ENCODE assay signal across 22 cellular contexts in the genomic region with DNA sequence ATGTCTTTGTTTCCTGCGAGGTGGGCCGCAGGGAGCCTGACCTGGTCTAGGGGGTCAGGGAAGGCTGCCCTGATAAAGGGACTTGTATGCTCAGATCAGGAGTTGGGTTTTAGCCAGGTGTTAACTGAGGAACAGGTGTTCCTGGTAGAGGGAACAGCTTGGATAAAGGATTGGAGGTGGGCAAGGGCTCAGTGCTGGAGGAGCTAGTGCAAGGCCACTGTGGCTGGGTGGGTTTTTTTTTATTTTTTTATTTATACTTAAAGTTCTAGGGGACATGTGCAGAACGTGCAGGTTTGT. TPM values are rescaled to one million over a fixed set of nuclear protein-coding genes. Genes with fewer than 3 reads are reported as not detected.
DNase-seq lines count a peak whose midpoint lies in the region; ATAC-seq and TF ChIP-seq lines count a peak whose summit lies in the region.
"Had no signal": no experiment of that assay in that cellular context is flagged by ENCODE, and none has a peak within 500 bp of the region (broad histone marks: within the 10 kb centered on the region; RNA-seq: fewer than 3 reads in every experiment).

No MANE protein-coding gene starts in this region.

- no peak overlapping the region for H3K4me3 ChIP-seq in cardiac muscle cell
- no peak overlapping the region for H3K4me3 ChIP-seq in right atrium auricular region
- H3K4me3 ChIP-seq in vagina, result no peak overlapping the region
- no peak overlapping the region for H3K4me3 ChIP-seq in SJCRH30
- H3K4me3 ChIP-seq: GM23248 had no signal

- H3K4me1 ChIP-seq in cardiac muscle cell (ENCODE audit: low read depth) (no peaks in the 10 kb centered on the region), right atrium auricular region (peaks cover 0 to 26% of the 10 kb centered on the region in 2 donors), vagina (peaks cover 29% of the 10 kb centered on the region), SJCRH30 (no peaks in the 10 kb centered on the region)

- H3K27ac ChIP-seq in cardiac muscle cell (peak overlapping the region; percentile 43), right atrium auricular region (no peak overlapping the region), vagina (peak overlapping the region; percentile 4), SJCRH30 (no peak overlapping the region)
- H3K27ac ChIP-seq: GM23248, HL-60, KMS-11 had no signal

- H3K27me3 ChIP-seq in cardiac muscle cell, result no peaks in the 10 kb centered on the region
- no peaks in the 10 kb centered on the region for H3K27me3 ChIP-seq in right atrium auricular region
- no peaks in the 10 kb centered on the region for H3K27me3 ChIP-seq in vagina
- H3K27me3 ChIP-seq in SJCRH30, result no peaks in the 10 kb centered on the region

- no peak for DNase-seq in cardiac muscle cell (ENCODE audit: low read depth in 1 of 2, low spot score in 1 of 2)
- no peak for DNase-seq in right atrium auricular region (ENCODE audit: low spot score)
- DNase-seq in central memory CD8-positive, alpha-beta T cell (ENCODE audit: low spot score in 2 of 2), result no peak
- no peak for DNase-seq in progenitor cell of endocrine pancreas (ENCODE audit: low spot score, unreplicated experiment)
- no peak for DNase-seq in vagina (ENCODE audit: extremely low spot score in 2 of 2)
- no peak for DNase-seq in SJCRH30
- DNase-seq in T1000 (lab: John Stamatoyannopoulos, UW), result no peak
- DNase-seq: 8988T, ACHN, DMS153, DND-41, GM23248, H7, MM.1S, NCI-H2029, NCI-H446, NCI-H524 treated with DMSO at 0.1 percent for 48 hours, NCI-H774 had no signal

- no peaks in the 10 kb centered on the region for H3K27me3 Mint-ChIP-seq in central memory CD8-positive, alpha-beta T cell
- H3K27me3 Mint-ChIP-seq in progenitor cell of endocrine pancreas, result no peaks in the 10 kb centered on the region
- H3K27me3 Mint-ChIP-seq: IgD-negative memory B cell had no signal

- TF ChIP-seq CTCF in cardiac muscle cell (IDR thresholded peaks at IDR 0.05; ENCODE audit: low read depth, low read length) (no peak), right atrium auricular region (IDR thresholded peaks at IDR 0.05) (no peak), progenitor cell of endocrine pancreas (IDR thresholded peaks at IDR 0.05; ENCODE audit: unreplicated experiment) (no peak), vagina (IDR thresholded peaks at IDR 0.05) (no peak)

- H3K9me3 ChIP-seq in cardiac muscle cell (ENCODE audit: low read depth) (no peaks in the 10 kb centered on the region), right atrium auricular region (no peaks in the 10 kb centered on the region), vagina (no peaks in the 10 kb centered on the region), SJCRH30 (replicated peaks) (no peaks in the 10 kb centered on the region)

- intact Hi-C loops in vagina (cut with DNase I), result loop anchor here (10.0 kb wide), 1 partner anchor 175 kb away; no protein-coding TSS in a partner anchor

- H3K9me3 Mint-ChIP-seq in central memory CD8-positive, alpha-beta T cell, result no peaks in the 10 kb centered on the region
- no peaks in the 10 kb centered on the region for H3K9me3 Mint-ChIP-seq in progenitor cell of endocrine pancreas (ENCODE audit: low read depth)
- H3K9me3 Mint-ChIP-seq: IgD-negative memory B cell had no signal

- H3K36me3 ChIP-seq in cardiac muscle cell (peaks cover 8% of the 10 kb centered on the region), right atrium auricular region (peaks cover 26% of the 10 kb centered on the region), vagina (peaks cover 0 to 15% of the 10 kb centered on the region in 2 donors), SJCRH30 (peaks cover 34% of the 10 kb centered on the region)

- ATAC-seq in central memory CD8-positive, alpha-beta T cell (replicated peaks; ENCODE audit: extremely low read depth, poor library complexity, severe bottlenecking), result no peak

- no peak overlapping the region for H3K4me3 Mint-ChIP-seq in central memory CD8-positive, alpha-beta T cell
- no peak overlapping the region for H3K4me3 Mint-ChIP-seq in progenitor cell of endocrine pancreas (ENCODE audit: low read depth)
- H3K4me3 Mint-ChIP-seq: IgD-negative memory B cell had no signal

- H3K4me1 Mint-ChIP-seq in central memory CD8-positive, alpha-beta T cell, result peaks cover 23% of the 10 kb centered on the region
- H3K4me1 Mint-ChIP-seq in progenitor cell of endocrine pancreas (ENCODE audit: low read depth), result peaks cover 10% of the 10 kb centered on the region

- no peak for TF ChIP-seq POLR2A in vagina (IDR thresholded peaks at IDR 0.05)

- peaks cover 15% of the 10 kb centered on the region for H3K36me3 Mint-ChIP-seq in central memory CD8-positive, alpha-beta T cell (ENCODE audit: insufficient read depth)
- H3K36me3 Mint-ChIP-seq in progenitor cell of endocrine pancreas (ENCODE audit: insufficient read depth), result peaks cover 36% of the 10 kb centered on the region

- H3K27ac Mint-ChIP-seq in central memory CD8-positive, alpha-beta T cell (ENCODE audit: low read depth), result peak overlapping the region; percentile 9
- H3K27ac Mint-ChIP-seq in progenitor cell of endocrine pancreas, result peak overlapping the region; percentile 59
- H3K27ac Mint-ChIP-seq: IgD-negative memory B cell had no signal

RNA-seq across cellular contexts. Expression of gene A3GALT2, which starts 31.1 kb away (rescaled TPM):
- total RNA-seq in cardiac muscle cell (not detected in 2 replicates), right atrium auricular region (not detected), progenitor cell of endocrine pancreas (0.29 and 0.40 TPM in 2 replicates), vagina (not detected)
- 0.57 TPM in 1 of 2 replicates, not detected in the other for polyA plus RNA-seq in cardiac muscle cell
- not detected in 2 replicates for total RNA-seq in SJCRH30 (2014; rRNA removed; shearing (Covaris generic))
- total RNA-seq: GM23248, H7 had no signal
- polyA plus RNA-seq: BJ, GM23248, IgD-negative memory B cell had no signal

RNA-seq across cellular contexts. Expression of gene ZNF362, which starts 33.5 kb away (rescaled TPM):
- total RNA-seq in cardiac muscle cell (62.0 and 77.5 TPM in 2 replicates), right atrium auricular region (10 to 100 TPM; 23.5 to 50.5 TPM), progenitor cell of endocrine pancreas (72.0 and 79.3 TPM in 2 replicates), vagina (24.6 TPM)
- 53.4 and 57.9 TPM in 2 replicates for polyA plus RNA-seq in cardiac muscle cell
- total RNA-seq in SJCRH30 (2014; rRNA removed; shearing (Covaris generic)), result 27.3 and 29.3 TPM in 2 replicates

Comparison
In these comparisons a context has a peak if more than half of its experiments do, and no peak if none do; other contexts are left out.
1. H3K27ac ChIP-seq: peak in cardiac muscle cell (single experiment) and vagina (single experiment); none in right atrium auricular region (0 of 2) and SJCRH30 (single experiment).